ENCODE assay signal across 10 cellular contexts in genomic region chr19:415292-415691, GRCh38. TPM values are rescaled to one million over a fixed set of nuclear protein-coding genes. Genes with fewer than 3 reads are reported as not detected.
"Had no signal": no experiment of that assay in that cellular context is flagged by ENCODE, and none has a peak within 500 bp of the region (broad histone marks: within the 10 kb centered on the region; RNA-seq: fewer than 3 reads in every experiment).

No MANE protein-coding gene starts in this region.

- H3K4me3 ChIP-seq: GM23248 had no signal

- DNase-seq: GM23248, GOT3, H9, HCEC 1CT, IMR-90, Karpas-422, KBM-7 had no signal

- H2AFZ ChIP-seq: GM23248 had no signal

- H3K9ac ChIP-seq: GM23248, KMS-11 had no signal

- FAIRE-seq: H54 had no signal

- H3K4me2 ChIP-seq: KMS-11 had no signal

- H3K27ac ChIP-seq: GM23248, HL-60, KMS-11 had no signal

RNA-seq across cellular contexts. Expression of gene SHC2, which starts 45.5 kb away (rescaled TPM):
- total RNA-seq: GM23248, IMR-90 had no signal
- polyA plus RNA-seq: GM23248 had no signal
